Comparison of ENCODE assay signal across 8 cellular contexts in genomic region chr7:102291056-102291915, GRCh38. TPM values are rescaled to one million over a fixed set of nuclear protein-coding genes. Genes with fewer than 3 reads are reported as not detected.
DNase-seq lines count a peak whose midpoint lies in the region; ATAC-seq and TF ChIP-seq lines count a peak whose summit lies in the region.

No MANE protein-coding gene starts in this region.

- DNase-seq in Daoy (ENCODE audit: low read depth), result peak; percentile 69
- DNase-seq in astrocyte of the hippocampus (ENCODE audit: low read depth, low spot score), result peak; percentile 26
- no peak for DNase-seq in NCI-H526 treated with DMSO at 0.1 percent for 48 hours (lab: John Stamatoyannopoulos, UW)
- DNase-seq in DMS53 (lab: John Stamatoyannopoulos, UW), result no peak
- DNase-seq in NCI-H82 (lab: John Stamatoyannopoulos, UW), result no peak

- TF ChIP-seq POLR2A in GM19193 (IDR thresholded peaks at IDR 0.05; ENCODE audit: extremely low read depth, insufficient read depth, insufficient read length), result peak; percentile 4

- ATAC-seq in HG03095 (IDR thresholded peaks at IDR 0.05; ENCODE audit: unreplicated experiment) (peak; percentile 42), esophagus mucosa (no peak)

RNA-seq across cellular contexts. Expression of gene SH2B2, which starts 4.6 kb away (rescaled TPM):
- 2.2 and 5.3 TPM in 2 replicates for total RNA-seq in Daoy (2014; rRNA removed; shearing (Covaris generic))
- total RNA-seq in esophagus mucosa, result 1.1 TPM

Comparison
In these comparisons a context has a peak if more than half of its experiments do, and no peak if none do; other contexts are left out.
1. DNase-seq: peak in Daoy (single experiment) and astrocyte of the hippocampus (single experiment); none in NCI-H526 treated with DMSO at 0.1 percent for 48 hours (single experiment), DMS53 (single experiment) and NCI-H82 (single experiment).